25 cellular contexts compared by ENCODE assay signal in the genomic region with DNA sequence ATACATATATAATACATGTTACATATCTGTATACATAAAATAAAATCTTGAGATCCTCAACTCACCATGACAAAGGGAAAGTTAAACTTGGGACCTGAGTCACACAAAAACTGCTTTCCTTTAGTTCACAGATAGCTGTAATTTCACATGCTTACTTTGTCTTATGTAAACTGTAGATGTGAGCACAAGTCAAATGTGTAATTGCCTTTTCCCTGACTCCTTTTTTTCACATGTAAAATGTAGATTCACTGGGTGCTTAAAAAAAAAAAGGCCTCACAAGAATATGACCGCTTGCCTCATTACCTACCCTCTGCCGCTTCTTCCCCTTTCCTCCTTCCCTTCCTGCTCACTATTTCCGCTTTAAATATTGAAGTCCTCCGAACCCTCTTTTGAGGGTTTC.
"Had no signal": no experiment of that assay in that cellular context is flagged by ENCODE, and none has a peak within 500 bp of the region (broad histone marks: within the 10 kb centered on the region; RNA-seq: fewer than 3 reads in every experiment).

No MANE protein-coding gene starts in this region.

- H3K4me1 ChIP-seq: esophagus muscularis mucosa, gastroesophageal sphincter, parathyroid adenoma, prostate gland, spleen had no signal

- H3K27ac Mint-ChIP-seq: dendritic cell treated with granulocyte-macrophage colony-stimulating factor and Interleukin-4, amounts not matched to agents 40 ng/mL and 50 ng/mL, for 4 days; effector memory CD8-positive, alpha-beta T cell; nephron progenitor cell; stimulated activated naive CD8-positive, alpha-beta T cell treated with anti-CD3 and anti-CD28 coated beads, Interleukin-15, amount 100 ng/mL, for 72 hours had no signal

- H2AFZ ChIP-seq: parathyroid adenoma had no signal

- H3K79me2 ChIP-seq: parathyroid adenoma had no signal

- H3K36me3 Mint-ChIP-seq: stimulated activated naive B cell treated with anti-CD40 and anti-IgM and Interleukin-4, amounts not matched to agents 10 μg/mL and 1 μg/mL and 100 μg/mL, for 72 hours had no signal

- H3K9ac ChIP-seq: parathyroid adenoma had no signal

- H3K9me3 Mint-ChIP-seq: dendritic cell treated with granulocyte-macrophage colony-stimulating factor and Interleukin-4, amounts not matched to agents 40 ng/mL and 50 ng/mL, for 4 days; effector memory CD8-positive, alpha-beta T cell; stimulated activated naive CD8-positive, alpha-beta T cell treated with anti-CD3 and anti-CD28 coated beads, Interleukin-15, amount 100 ng/mL, for 72 hours had no signal

- H3K27ac ChIP-seq: epithelial cell of prostate, esophagus muscularis mucosa, gastroesophageal sphincter, parathyroid adenoma, prostate gland, spleen had no signal

- H3K9me3 ChIP-seq: esophagus muscularis mucosa, gastroesophageal sphincter, prostate gland, spleen had no signal

- H3K4me3 ChIP-seq: esophagus muscularis mucosa, gastroesophageal sphincter, lung, prostate gland, spleen had no signal

- DNase-seq: effector memory CD8-positive, alpha-beta T cell; glutamatergic neuron; kidney; left colon; left ventricle myocardium superior; mesenchymal stem cell; midbrain; nephron progenitor cell; spleen; stimulated activated CD4-positive, alpha-beta T cell treated with anti-CD3 and anti-CD28 coated beads, Interleukin-15, amount 100 ng/mL, for 24 hours; stimulated activated CD4-positive, alpha-beta T cell treated with anti-CD3 and anti-CD28 coated beads, Interleukin-1b, Interleukin-23, amount 100 ng/mL, for 48 hours; stimulated activated CD4-positive, alpha-beta T cell treated with anti-CD3 and anti-CD28 coated beads, Interleukin-4, amount 100 ng/mL, for 24 hours; stimulated activated naive B cell treated with anti-CD40 and anti-IgM and Interleukin-4, amounts not matched to agents 10 μg/mL and 1 μg/mL and 100 μg/mL, for 72 hours; stimulated activated naive CD8-positive, alpha-beta T cell treated with anti-CD3 and anti-CD28 coated beads, Interleukin-15, amount 100 ng/mL, for 72 hours; substantia nigra; trophoblast cell had no signal

- FAIRE-seq: colon, kidney had no signal

- H3K27me3 ChIP-seq: esophagus muscularis mucosa, spleen had no signal

- H3K36me3 ChIP-seq: esophagus muscularis mucosa, gastroesophageal sphincter, prostate gland, spleen had no signal

- ATAC-seq: effector memory CD8-positive, alpha-beta T cell; gastroesophageal sphincter; left colon; left ventricle myocardium superior; sciatic nerve; stimulated activated naive B cell treated with anti-CD40 and anti-IgM and Interleukin-4, amounts not matched to agents 10 μg/mL and 1 μg/mL and 100 μg/mL, for 72 hours; stimulated activated naive CD8-positive, alpha-beta T cell treated with anti-CD3 and anti-CD28 coated beads, Interleukin-15, amount 100 ng/mL, for 72 hours had no signal
